In the genomic region with DNA sequence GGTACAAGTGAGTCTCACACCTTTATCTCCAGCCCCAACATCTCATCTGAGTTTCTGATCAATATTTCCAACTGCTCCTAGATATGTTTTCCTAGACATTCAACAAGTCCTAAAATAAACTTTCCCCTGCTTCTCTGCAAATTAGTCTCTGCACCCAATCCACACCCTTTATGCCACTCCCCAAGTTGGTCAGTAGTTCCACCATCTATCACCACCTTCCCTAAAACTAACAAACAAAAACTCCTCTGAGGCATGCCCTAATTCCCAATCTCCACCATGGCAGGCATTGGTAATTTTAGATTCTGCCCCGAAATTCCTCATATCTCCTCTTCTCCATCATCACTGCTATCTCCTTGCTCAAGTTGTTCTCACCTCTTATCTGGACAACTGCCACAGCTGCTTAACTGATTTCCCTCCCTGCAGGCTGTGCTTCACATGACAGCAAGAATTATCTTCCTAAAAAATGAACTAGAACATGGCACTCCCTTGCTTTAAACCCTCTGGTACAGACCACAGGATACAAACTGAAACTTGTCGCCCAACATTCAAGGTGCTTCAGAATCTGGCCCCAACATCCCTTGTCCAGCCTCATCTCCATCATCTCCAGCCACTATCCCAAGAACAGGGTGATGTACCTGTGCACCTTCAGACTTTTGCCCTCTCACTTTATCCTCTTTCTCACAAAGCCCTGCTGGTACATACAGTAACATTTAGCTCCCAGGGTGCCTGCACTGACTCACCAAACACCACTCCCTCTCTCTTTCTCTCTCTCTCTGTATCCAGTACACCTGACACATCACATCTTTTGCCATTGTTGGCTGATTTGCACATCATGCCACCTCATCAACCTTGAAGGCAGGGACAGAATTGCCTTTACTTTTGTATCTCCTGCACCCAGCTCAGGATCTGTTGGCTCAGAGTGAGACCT, we compare ENCODE assay signal across 1 cellular context.
A peak's percentile ranks its signal among the peaks of the same experiment; 100 is the strongest.
TF ChIP-seq lines count a peak whose summit lies in the region.

No MANE protein-coding gene starts in this region.

TF ChIP-seq in K562, 482 proteins besides CTCF, POLR2A, EP300 and RAD21 (continued from another document):
- TF ChIP-seq, protein P1, sequence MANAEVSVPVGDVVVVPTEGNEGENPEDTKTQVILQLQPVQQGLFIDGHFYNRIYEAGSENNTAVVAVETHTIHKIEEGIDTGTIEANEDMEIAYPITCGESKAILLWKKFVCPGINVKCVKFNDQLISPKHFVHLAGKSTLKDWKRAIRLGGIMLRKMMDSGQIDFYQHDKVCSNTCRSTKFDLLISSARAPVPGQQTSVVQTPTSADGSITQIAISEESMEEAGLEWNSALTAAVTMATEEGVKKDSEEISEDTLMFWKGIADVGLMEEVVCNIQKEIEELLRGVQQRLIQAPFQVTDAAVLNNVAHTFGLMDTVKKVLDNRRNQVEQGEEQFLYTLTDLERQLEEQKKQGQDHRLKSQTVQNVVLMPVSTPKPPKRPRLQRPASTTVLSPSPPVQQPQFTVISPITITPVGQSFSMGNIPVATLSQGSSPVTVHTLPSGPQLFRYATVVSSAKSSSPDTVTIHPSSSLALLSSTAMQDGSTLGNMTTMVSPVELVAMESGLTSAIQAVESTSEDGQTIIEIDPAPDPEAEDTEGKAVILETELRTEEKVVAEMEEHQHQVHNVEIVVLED (CRISPR knock-in tag; IDR thresholded peaks at IDR 0.05) = peak; percentile 28; the same call in 1 of the 2 replicates
- TF ChIP-seq HDAC1 (IDR thresholded peaks at IDR 0.05) = peak in 1 of 2 experiments; percentile 60; a peak in 2 of 4 replicates
- TF ChIP-seq, protein P2, sequence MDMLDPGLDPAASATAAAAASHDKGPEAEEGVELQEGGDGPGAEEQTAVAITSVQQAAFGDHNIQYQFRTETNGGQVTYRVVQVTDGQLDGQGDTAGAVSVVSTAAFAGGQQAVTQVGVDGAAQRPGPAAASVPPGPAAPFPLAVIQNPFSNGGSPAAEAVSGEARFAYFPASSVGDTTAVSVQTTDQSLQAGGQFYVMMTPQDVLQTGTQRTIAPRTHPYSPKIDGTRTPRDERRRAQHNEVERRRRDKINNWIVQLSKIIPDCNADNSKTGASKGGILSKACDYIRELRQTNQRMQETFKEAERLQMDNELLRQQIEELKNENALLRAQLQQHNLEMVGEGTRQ (CRISPR knock-in tag; IDR thresholded peaks at IDR 0.05) = no peak; the same call in 1 of the 2 replicates
- no peak for TF ChIP-seq PTRF (tag; IDR thresholded peaks at IDR 0.05)
- TF ChIP-seq SRF (CRISPR knock-in tag; IDR thresholded peaks at IDR 0.05) = no peak
- peak; percentile 96 for TF ChIP-seq ARID1B (IDR thresholded peaks at IDR 0.05)
- TF ChIP-seq MTF1 (CRISPR knock-in tag; IDR thresholded peaks at IDR 0.05; ENCODE audit: borderline replicate concordance) = no peak
- no peak for TF ChIP-seq ZNF778 (CRISPR knock-in tag; IDR thresholded peaks at IDR 0.05)
- TF ChIP-seq, protein P3, sequence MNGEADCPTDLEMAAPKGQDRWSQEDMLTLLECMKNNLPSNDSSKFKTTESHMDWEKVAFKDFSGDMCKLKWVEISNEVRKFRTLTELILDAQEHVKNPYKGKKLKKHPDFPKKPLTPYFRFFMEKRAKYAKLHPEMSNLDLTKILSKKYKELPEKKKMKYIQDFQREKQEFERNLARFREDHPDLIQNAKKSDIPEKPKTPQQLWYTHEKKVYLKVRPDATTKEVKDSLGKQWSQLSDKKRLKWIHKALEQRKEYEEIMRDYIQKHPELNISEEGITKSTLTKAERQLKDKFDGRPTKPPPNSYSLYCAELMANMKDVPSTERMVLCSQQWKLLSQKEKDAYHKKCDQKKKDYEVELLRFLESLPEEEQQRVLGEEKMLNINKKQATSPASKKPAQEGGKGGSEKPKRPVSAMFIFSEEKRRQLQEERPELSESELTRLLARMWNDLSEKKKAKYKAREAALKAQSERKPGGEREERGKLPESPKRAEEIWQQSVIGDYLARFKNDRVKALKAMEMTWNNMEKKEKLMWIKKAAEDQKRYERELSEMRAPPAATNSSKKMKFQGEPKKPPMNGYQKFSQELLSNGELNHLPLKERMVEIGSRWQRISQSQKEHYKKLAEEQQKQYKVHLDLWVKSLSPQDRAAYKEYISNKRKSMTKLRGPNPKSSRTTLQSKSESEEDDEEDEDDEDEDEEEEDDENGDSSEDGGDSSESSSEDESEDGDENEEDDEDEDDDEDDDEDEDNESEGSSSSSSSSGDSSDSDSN (IDR thresholded peaks at IDR 0.05; ENCODE audit: borderline replicate concordance in 1 of 2, low read depth in 2 of 2, low read length in 2 of 2) = no peak
- TF ChIP-seq ZNF175 (CRISPR knock-in tag; IDR thresholded peaks at IDR 0.05; ENCODE audit: low read depth) = peak; percentile 71
- TF ChIP-seq, protein P4, sequence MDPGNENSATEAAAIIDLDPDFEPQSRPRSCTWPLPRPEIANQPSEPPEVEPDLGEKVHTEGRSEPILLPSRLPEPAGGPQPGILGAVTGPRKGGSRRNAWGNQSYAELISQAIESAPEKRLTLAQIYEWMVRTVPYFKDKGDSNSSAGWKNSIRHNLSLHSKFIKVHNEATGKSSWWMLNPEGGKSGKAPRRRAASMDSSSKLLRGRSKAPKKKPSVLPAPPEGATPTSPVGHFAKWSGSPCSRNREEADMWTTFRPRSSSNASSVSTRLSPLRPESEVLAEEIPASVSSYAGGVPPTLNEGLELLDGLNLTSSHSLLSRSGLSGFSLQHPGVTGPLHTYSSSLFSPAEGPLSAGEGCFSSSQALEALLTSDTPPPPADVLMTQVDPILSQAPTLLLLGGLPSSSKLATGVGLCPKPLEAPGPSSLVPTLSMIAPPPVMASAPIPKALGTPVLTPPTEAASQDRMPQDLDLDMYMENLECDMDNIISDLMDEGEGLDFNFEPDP (CRISPR knock-in tag; IDR thresholded peaks at IDR 0.05) = no peak
- TF ChIP-seq FOXJ3 (CRISPR knock-in tag; IDR thresholded peaks at IDR 0.05) = no peak
- no peak for TF ChIP-seq PHF8 (IDR thresholded peaks at IDR 0.05; ENCODE audit: borderline replicate concordance, low read length)
- TF ChIP-seq, protein P5, sequence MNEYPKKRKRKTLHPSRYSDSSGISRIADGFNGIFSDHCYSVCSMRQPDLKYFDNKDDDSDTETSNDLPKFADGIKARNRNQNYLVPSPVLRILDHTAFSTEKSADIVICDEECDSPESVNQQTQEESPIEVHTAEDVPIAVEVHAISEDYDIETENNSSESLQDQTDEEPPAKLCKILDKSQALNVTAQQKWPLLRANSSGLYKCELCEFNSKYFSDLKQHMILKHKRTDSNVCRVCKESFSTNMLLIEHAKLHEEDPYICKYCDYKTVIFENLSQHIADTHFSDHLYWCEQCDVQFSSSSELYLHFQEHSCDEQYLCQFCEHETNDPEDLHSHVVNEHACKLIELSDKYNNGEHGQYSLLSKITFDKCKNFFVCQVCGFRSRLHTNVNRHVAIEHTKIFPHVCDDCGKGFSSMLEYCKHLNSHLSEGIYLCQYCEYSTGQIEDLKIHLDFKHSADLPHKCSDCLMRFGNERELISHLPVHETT (CRISPR knock-in tag; conservative IDR thresholded peaks at IDR 0.05 in 1 of 2, IDR thresholded peaks at IDR 0.05 in 1 of 2) = peak in 1 of 2 experiments; percentile 84; a peak in 2 of 4 replicates
- TF ChIP-seq ZNF41 (CRISPR knock-in tag; conservative IDR thresholded peaks at IDR 0.05) = peak; percentile 72; the same call in 1 of the 2 replicates
- TF ChIP-seq, protein P6, sequence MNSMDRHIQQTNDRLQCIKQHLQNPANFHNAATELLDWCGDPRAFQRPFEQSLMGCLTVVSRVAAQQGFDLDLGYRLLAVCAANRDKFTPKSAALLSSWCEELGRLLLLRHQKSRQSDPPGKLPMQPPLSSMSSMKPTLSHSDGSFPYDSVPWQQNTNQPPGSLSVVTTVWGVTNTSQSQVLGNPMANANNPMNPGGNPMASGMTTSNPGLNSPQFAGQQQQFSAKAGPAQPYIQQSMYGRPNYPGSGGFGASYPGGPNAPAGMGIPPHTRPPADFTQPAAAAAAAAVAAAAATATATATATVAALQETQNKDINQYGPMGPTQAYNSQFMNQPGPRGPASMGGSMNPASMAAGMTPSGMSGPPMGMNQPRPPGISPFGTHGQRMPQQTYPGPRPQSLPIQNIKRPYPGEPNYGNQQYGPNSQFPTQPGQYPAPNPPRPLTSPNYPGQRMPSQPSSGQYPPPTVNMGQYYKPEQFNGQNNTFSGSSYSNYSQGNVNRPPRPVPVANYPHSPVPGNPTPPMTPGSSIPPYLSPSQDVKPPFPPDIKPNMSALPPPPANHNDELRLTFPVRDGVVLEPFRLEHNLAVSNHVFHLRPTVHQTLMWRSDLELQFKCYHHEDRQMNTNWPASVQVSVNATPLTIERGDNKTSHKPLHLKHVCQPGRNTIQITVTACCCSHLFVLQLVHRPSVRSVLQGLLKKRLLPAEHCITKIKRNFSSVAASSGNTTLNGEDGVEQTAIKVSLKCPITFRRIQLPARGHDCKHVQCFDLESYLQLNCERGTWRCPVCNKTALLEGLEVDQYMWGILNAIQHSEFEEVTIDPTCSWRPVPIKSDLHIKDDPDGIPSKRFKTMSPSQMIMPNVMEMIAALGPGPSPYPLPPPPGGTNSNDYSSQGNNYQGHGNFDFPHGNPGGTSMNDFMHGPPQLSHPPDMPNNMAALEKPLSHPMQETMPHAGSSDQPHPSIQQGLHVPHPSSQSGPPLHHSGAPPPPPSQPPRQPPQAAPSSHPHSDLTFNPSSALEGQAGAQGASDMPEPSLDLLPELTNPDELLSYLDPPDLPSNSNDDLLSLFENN (IDR thresholded peaks at IDR 0.05; ENCODE audit: low read depth in 2 of 2, low read length in 2 of 2) = 0 out of 4 replicates have a peak, but pooled peaks of 1 of the 2 experiments have one; percentile 63
- peak; percentile 91 for TF ChIP-seq HEY1 (CRISPR knock-in tag; IDR thresholded peaks at IDR 0.05; ENCODE audit: borderline replicate concordance)
- TF ChIP-seq ZNF174 (CRISPR knock-in tag; IDR thresholded peaks at IDR 0.05) = no peak
- peak; percentile 84 for TF ChIP-seq SMAD4 (CRISPR knock-in tag; conservative IDR thresholded peaks at IDR 0.05)
- no peak for TF ChIP-seq CHD4 (IDR thresholded peaks at IDR 0.05; ENCODE audit: insufficient read depth, insufficient replicate concordance, low read depth, low read length, poor library complexity, severe bottlenecking)
- TF ChIP-seq, protein P7, sequence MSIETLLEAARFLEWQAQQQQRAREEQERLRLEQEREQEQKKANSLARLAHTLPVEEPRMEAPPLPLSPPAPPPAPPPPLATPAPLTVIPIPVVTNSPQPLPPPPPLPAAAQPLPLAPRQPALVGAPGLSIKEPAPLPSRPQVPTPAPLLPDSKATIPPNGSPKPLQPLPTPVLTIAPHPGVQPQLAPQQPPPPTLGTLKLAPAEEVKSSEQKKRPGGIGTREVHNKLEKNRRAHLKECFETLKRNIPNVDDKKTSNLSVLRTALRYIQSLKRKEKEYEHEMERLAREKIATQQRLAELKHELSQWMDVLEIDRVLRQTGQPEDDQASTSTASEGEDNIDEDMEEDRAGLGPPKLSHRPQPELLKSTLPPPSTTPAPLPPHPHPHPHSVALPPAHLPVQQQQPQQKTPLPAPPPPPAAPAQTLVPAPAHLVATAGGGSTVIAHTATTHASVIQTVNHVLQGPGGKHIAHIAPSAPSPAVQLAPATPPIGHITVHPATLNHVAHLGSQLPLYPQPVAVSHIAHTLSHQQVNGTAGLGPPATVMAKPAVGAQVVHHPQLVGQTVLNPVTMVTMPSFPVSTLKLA (conservative IDR thresholded peaks at IDR 0.05) = no peak
- peak; percentile 82; the same call in 1 of the 2 replicates for TF ChIP-seq ZNF589 (CRISPR knock-in tag; IDR thresholded peaks at IDR 0.05; ENCODE audit: low read depth)
- no peak for TF ChIP-seq BCL6 (CRISPR knock-in tag; IDR thresholded peaks at IDR 0.05)
- peak; percentile 78; the same call in 1 of the 2 replicates for TF ChIP-seq SMAD3 (CRISPR knock-in tag; conservative IDR thresholded peaks at IDR 0.05)
- TF ChIP-seq CREM (IDR thresholded peaks at IDR 0.05; ENCODE audit: low read depth) = peak; percentile 28; the same call in 1 of the 2 replicates
- TF ChIP-seq ZNF766 (CRISPR knock-in tag; conservative IDR thresholded peaks at IDR 0.05) = peak; percentile 94
- TF ChIP-seq NFIC (IDR thresholded peaks at IDR 0.05) = peak; percentile 76
- TF ChIP-seq CBX1 (IDR thresholded peaks at IDR 0.05; ENCODE audit: low read depth) = no peak
- TF ChIP-seq, protein P8, sequence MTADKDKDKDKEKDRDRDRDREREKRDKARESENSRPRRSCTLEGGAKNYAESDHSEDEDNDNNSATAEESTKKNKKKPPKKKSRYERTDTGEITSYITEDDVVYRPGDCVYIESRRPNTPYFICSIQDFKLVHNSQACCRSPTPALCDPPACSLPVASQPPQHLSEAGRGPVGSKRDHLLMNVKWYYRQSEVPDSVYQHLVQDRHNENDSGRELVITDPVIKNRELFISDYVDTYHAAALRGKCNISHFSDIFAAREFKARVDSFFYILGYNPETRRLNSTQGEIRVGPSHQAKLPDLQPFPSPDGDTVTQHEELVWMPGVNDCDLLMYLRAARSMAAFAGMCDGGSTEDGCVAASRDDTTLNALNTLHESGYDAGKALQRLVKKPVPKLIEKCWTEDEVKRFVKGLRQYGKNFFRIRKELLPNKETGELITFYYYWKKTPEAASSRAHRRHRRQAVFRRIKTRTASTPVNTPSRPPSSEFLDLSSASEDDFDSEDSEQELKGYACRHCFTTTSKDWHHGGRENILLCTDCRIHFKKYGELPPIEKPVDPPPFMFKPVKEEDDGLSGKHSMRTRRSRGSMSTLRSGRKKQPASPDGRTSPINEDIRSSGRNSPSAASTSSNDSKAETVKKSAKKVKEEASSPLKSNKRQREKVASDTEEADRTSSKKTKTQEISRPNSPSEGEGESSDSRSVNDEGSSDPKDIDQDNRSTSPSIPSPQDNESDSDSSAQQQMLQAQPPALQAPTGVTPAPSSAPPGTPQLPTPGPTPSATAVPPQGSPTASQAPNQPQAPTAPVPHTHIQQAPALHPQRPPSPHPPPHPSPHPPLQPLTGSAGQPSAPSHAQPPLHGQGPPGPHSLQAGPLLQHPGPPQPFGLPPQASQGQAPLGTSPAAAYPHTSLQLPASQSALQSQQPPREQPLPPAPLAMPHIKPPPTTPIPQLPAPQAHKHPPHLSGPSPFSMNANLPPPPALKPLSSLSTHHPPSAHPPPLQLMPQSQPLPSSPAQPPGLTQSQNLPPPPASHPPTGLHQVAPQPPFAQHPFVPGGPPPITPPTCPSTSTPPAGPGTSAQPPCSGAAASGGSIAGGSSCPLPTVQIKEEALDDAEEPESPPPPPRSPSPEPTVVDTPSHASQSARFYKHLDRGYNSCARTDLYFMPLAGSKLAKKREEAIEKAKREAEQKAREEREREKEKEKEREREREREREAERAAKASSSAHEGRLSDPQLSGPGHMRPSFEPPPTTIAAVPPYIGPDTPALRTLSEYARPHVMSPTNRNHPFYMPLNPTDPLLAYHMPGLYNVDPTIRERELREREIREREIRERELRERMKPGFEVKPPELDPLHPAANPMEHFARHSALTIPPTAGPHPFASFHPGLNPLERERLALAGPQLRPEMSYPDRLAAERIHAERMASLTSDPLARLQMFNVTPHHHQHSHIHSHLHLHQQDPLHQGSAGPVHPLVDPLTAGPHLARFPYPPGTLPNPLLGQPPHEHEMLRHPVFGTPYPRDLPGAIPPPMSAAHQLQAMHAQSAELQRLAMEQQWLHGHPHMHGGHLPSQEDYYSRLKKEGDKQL (CRISPR knock-in tag; IDR thresholded peaks at IDR 0.05; ENCODE audit: borderline replicate concordance) = no peak
- TF ChIP-seq PHB2 (IDR thresholded peaks at IDR 0.05; ENCODE audit: low read depth) = peak; percentile 65; the same call in 1 of the 2 replicates
- peak; percentile 68 for TF ChIP-seq GATA2 (CRISPR knock-in tag; IDR thresholded peaks at IDR 0.05)
- TF ChIP-seq, protein P9, sequence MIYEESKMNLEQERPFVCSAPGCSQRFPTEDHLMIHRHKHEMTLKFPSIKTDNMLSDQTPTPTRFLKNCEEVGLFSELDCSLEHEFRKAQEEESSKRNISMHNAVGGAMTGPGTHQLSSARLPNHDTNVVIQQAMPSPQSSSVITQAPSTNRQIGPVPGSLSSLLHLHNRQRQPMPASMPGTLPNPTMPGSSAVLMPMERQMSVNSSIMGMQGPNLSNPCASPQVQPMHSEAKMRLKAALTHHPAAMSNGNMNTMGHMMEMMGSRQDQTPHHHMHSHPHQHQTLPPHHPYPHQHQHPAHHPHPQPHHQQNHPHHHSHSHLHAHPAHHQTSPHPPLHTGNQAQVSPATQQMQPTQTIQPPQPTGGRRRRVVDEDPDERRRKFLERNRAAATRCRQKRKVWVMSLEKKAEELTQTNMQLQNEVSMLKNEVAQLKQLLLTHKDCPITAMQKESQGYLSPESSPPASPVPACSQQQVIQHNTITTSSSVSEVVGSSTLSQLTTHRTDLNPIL (CRISPR knock-in tag; IDR thresholded peaks at IDR 0.05) = no peak
